Comparison of ENCODE assay signal across 1 cellular context in the genomic region with DNA sequence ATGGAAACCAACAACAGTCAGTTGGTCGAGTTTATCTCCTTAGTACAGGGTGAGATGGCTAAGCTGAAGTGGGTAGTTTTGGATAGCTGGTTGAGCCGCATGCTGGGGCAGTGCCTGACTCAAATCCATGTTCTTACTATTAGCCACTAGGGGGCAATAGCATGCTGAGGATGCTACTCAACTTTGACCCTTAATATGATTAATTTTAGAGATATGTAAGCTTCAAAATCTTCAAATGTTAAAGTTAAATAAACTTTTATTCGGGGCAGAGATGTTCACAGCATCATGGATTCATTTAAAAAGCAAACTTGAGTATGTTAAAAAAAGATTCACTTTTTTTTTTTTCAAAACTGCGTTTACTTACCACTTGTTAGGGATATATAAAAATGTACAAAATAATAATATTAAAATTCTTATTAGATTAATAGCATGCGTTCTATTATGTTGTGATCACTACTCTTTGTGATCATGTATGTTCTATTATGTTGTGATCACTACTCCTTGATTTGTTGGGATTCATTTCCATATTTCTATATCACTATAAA.
TF ChIP-seq lines count a peak whose summit lies in the region.

No MANE protein-coding gene starts in this region.

TF ChIP-seq in neural cell, 6 proteins besides CTCF, POLR2A, EP300 and RAD21 (continued from another document):
- TF ChIP-seq REST (IDR thresholded peaks at IDR 0.05; ENCODE audit: borderline replicate concordance) (no peak), POLR2AphosphoS5 (IDR thresholded peaks at IDR 0.05) (no peak), TAF1 (IDR thresholded peaks at IDR 0.05; ENCODE audit: low read depth) (no peak), SMC3 (conservative IDR thresholded peaks at IDR 0.05; ENCODE audit: poor library complexity) (peak; percentile 53)
